Comparison of ENCODE assay signal across 20 cellular contexts in genomic region chr6:158016571-158017383, GRCh38. TPM values are rescaled to one million over a fixed set of nuclear protein-coding genes. Genes with fewer than 3 reads are reported as not detected.
DNase-seq lines count a peak whose midpoint lies in the region; FAIRE-seq and TF ChIP-seq lines count a peak whose summit lies in the region.
"Had no signal": no experiment of that assay in that cellular context is flagged by ENCODE, and none has a peak within 500 bp of the region (broad histone marks: within the 10 kb centered on the region; RNA-seq: fewer than 3 reads in every experiment).

No MANE protein-coding gene starts in this region.

- H3K4ac ChIP-seq in H1 (replicated peaks; ENCODE audit: insufficient read length, low read depth, low read length): no peak overlapping the region

- H3K27ac Mint-ChIP-seq in nephron: peak overlapping the region; percentile 70 to 94 (median 83)
- no peak overlapping the region for H3K27ac Mint-ChIP-seq in glutamatergic neuron (ENCODE audit: unreplicated experiment)

- 87% methylated on average over 20 of the region's 20 CpGs; no CpG with 5 or more reads in 1 of the 2 experiments for WGBS in H1 (ENCODE audit: extremely low coverage in 1 of 2, insufficient coverage in 1 of 2, insufficient read length in 1 of 2, insufficient replicate concordance in 2 of 2, low coverage in 1 of 2, low lambda C conversion rate in 2 of 2, missing lambda C conversion rate in 1 of 2), 2 experiments

- H3K79me2 ChIP-seq in H1 (ENCODE audit: control insufficient read depth in 1 of 2, insufficient read depth in 2 of 2, low read length in 2 of 2): no peaks in the 10 kb centered on the region

- H3K4me3 ChIP-seq in AG04449 (ENCODE audit: low read depth, low read length): peak overlapping the region; percentile 12
- H3K4me3 ChIP-seq in H1 (ENCODE audit: extremely low read depth in 1 of 4, insufficient read depth in 2 of 4, low read depth in 3 of 4, low read length in 4 of 4): no peak overlapping the region
- H3K4me3 ChIP-seq: MG63, PC-9, upper lobe of left lung had no signal

- no peak for TF ChIP-seq EP300 in H1 (IDR thresholded peaks at IDR 0.05; ENCODE audit: borderline replicate concordance in 1 of 2, low read depth in 2 of 2, low read length in 2 of 2)

- DNase-seq in AG04449 (ENCODE audit: low read depth, low spot score) (no peak), NCI-H446 treated with DMSO at 0.1 percent for 48 hours (lab: John Stamatoyannopoulos, UW) (peak; percentile 88), H1 (ENCODE audit: low read depth in 1 of 2, low spot score in 2 of 2) (no peak), HUDEP-2 (lab: John Stamatoyannopoulos, UW; ENCODE audit: unreplicated experiment in 76 of 76) (no peak), glutamatergic neuron (no peak), LoVo (ENCODE audit: low spot score) (no peak), NCI-H1092 (lab: John Stamatoyannopoulos, UW) (no peak)
- DNase-seq: activated CD4-positive, alpha-beta T cell treated with anti-CD3 and anti-CD28 coated beads for 4 hours; activated T-cell treated with anti-CD3 and anti-CD28 coated beads, Interleukin-2, amount 50 U/mL, for 4 hours; DMS79; kidney glomerular epithelial cell; MG63; PC-9; upper lobe of left lung had no signal

- no peaks in the 10 kb centered on the region for H3K23me2 ChIP-seq in H1 (ENCODE audit: low read depth, low read length)

- H3K79me1 ChIP-seq in H1 (ENCODE audit: low read depth, low read length): peaks cover 2% of the 10 kb centered on the region

- no peak overlapping the region for H2BK15ac ChIP-seq in H1 (ENCODE audit: low read length)

- no peak overlapping the region for H2AK5ac ChIP-seq in H1 (ENCODE audit: low read depth, low read length)

- no peak for FAIRE-seq in H1 (lab: Jason Lieb, UNC)
- FAIRE-seq: endometrium, GM12892, GM19239 had no signal

- H2BK20ac ChIP-seq in H1 (ENCODE audit: low read length): no peak overlapping the region

- H3K4me3 Mint-ChIP-seq in nephron (peak overlapping the region in 2 of 3 experiments; percentile 57 to 74), glutamatergic neuron (ENCODE audit: unreplicated experiment) (no peak overlapping the region)
- H3K4me3 Mint-ChIP-seq: activated T-cell treated with anti-CD3 and anti-CD28 coated beads, Interleukin-2, amount 50 U/mL, for 4 hours; T-helper 1 cell treated with Interleukin-12 subunit alpha and Interleukin-12 subunit beta and Interleukin-4 antibody, amounts not matched to agents 30 μg/mL and 1 μg/mL, for 36 hours had no signal

- H3K27me3 Mint-ChIP-seq in nephron (ENCODE audit: low read depth) (peaks cover 9% of the 10 kb centered on the region), glutamatergic neuron (ENCODE audit: unreplicated experiment) (peaks cover 10% of the 10 kb centered on the region)

- peak overlapping the region; percentile 59 for H4K8ac ChIP-seq in H1 (ENCODE audit: extremely low read depth, insufficient read depth, low read length)

- H2BK120ac ChIP-seq in H1 (replicated peaks; ENCODE audit: low read depth, low read length): no peak overlapping the region

- H3K4me1 Mint-ChIP-seq in nephron (peaks cover 56% of the 10 kb centered on the region), glutamatergic neuron (ENCODE audit: low read depth, unreplicated experiment) (peaks cover 31% of the 10 kb centered on the region)

- H3K9ac ChIP-seq in H1 (replicated peaks in 1 of 4; ENCODE audit: extremely low read depth in 1 of 4, low read depth in 3 of 4, low read length in 3 of 4): no peak overlapping the region

- H2AFZ ChIP-seq in H1 (ENCODE audit: low read length): no peak overlapping the region
- H2AFZ ChIP-seq: PC-9 had no signal

- no peaks in the 10 kb centered on the region for H3K9me3 Mint-ChIP-seq in nephron
- peaks cover 12% of the 10 kb centered on the region for H3K9me3 Mint-ChIP-seq in glutamatergic neuron (ENCODE audit: unreplicated experiment)
- H3K9me3 Mint-ChIP-seq: activated T-cell treated with anti-CD3 and anti-CD28 coated beads, Interleukin-2, amount 50 U/mL, for 4 hours; T-helper 1 cell treated with Interleukin-12 subunit alpha and Interleukin-12 subunit beta and Interleukin-4 antibody, amounts not matched to agents 30 μg/mL and 1 μg/mL, for 36 hours had no signal

- peak overlapping the region; percentile 60; the same call in 1 of the 2 replicates for H2BK12ac ChIP-seq in H1 (ENCODE audit: low read depth, low read length)

- TF ChIP-seq RAD21 in H1 (IDR thresholded peaks at IDR 0.05 in 1 of 2, conservative IDR thresholded peaks at IDR 0.05 in 1 of 2; ENCODE audit: low read depth in 2 of 2, low read length in 2 of 2): no peak

- CTCF ChIA-PET in AG04449 (lab: Yijun Ruan, JAX) (interaction anchor here (6.1 kb wide), 1 partner anchor 10 kb away, joined by 44 read pairs; no protein-coding TSS in a partner anchor), H1 (lab: Charles Lee; ENCODE audit: partially characterized antibody) (interaction anchor here (0.6 to 3.0 kb wide), 8 partner anchors 8 to 726 kb away, joined by 3 to 22 read pairs (median 3); no protein-coding TSS in a partner anchor)

- no peaks in the 10 kb centered on the region for H3K9me3 ChIP-seq in H1 (ENCODE audit: insufficient read depth in 2 of 2, low read depth in 1 of 2, low read length in 1 of 2)
- H3K9me3 ChIP-seq: MG63, neutrophil, upper lobe of left lung had no signal

- H2BK5ac ChIP-seq in H1 (ENCODE audit: low read depth, low read length): no peak overlapping the region

- no peak overlapping the region for H3K4me2 ChIP-seq in H1 (ENCODE audit: insufficient read depth in 1 of 2, low read depth in 2 of 2, low read length in 2 of 2)
- H3K4me2 ChIP-seq: PC-9 had no signal

- TF ChIP-seq CTCF in AG04449 (IDR thresholded peaks at IDR 0.05; ENCODE audit: insufficient read depth, low read length, missing control alignments) (no peak), H1 (IDR thresholded peaks at IDR 0.05; ENCODE audit: control extremely low read depth in 1 of 3, insufficient read depth in 1 of 3, low read depth in 1 of 3, low read length in 3 of 3) (no peak), nephron (IDR thresholded peaks at IDR 0.05; ENCODE audit: unreplicated experiment in 3 of 3) (no peak), glutamatergic neuron (IDR thresholded peaks at IDR 0.05; ENCODE audit: partially characterized antibody, unreplicated experiment) (no peak)

- no peak overlapping the region for H3K14ac ChIP-seq in H1 (ENCODE audit: insufficient read length)

- TF ChIP-seq POLR2A in H1 (IDR thresholded peaks at IDR 0.05; ENCODE audit: control extremely low read depth in 1 of 2, low read depth in 2 of 2, low read length in 2 of 2): no peak

- POLR2A ChIA-PET in AG04449 (lab: Yijun Ruan, JAX) (interaction anchor here (0.6 to 1.4 kb wide), 4 partner anchors 9 to 134 kb away, joined by 3 to 6 read pairs (median 4); no protein-coding TSS in a partner anchor), H1 (lab: Charles Lee; ENCODE audit: partially characterized antibody) (interaction anchor here (1.0 to 1.3 kb wide), 2 partner anchors 12 to 13 kb away, joined by 3 to 4 read pairs; no protein-coding TSS in a partner anchor)

- no peak overlapping the region for H4K91ac ChIP-seq in H1 (replicated peaks; ENCODE audit: insufficient read length, low read length)

- H3K36me3 Mint-ChIP-seq in nephron (ENCODE audit: low read depth) (peaks cover 15% of the 10 kb centered on the region), glutamatergic neuron (ENCODE audit: unreplicated experiment) (peaks cover 4% of the 10 kb centered on the region)

- H3K27me3 ChIP-seq in H1 (replicated peaks in 1 of 4; ENCODE audit: control insufficient read depth in 3 of 4, extremely low read depth in 1 of 4, insufficient read depth in 3 of 4, low read length in 3 of 4): no peaks in the 10 kb centered on the region
- H3K27me3 ChIP-seq: MG63, neutrophil, upper lobe of left lung had no signal

- H3K4me1 ChIP-seq in H1 (replicated peaks in 1 of 4; ENCODE audit: control insufficient read depth in 3 of 4, insufficient read depth in 4 of 4, low read length in 3 of 4): peaks cover 0 to 4% (median 0%) of the 10 kb centered on the region in 4 experiments; a peak in 2 of 7 replicates
- H3K4me1 ChIP-seq: upper lobe of left lung had no signal

- H4K5ac ChIP-seq in H1 (ENCODE audit: insufficient read length, low read depth, low read length): no peak overlapping the region

- no peak overlapping the region for H3K56ac ChIP-seq in H1 (replicated peaks; ENCODE audit: insufficient read length, low read depth, low read length)

- H4K20me1 ChIP-seq in H1 (replicated peaks in 1 of 2; ENCODE audit: control insufficient read depth in 1 of 2, insufficient read depth in 2 of 2, low read length in 2 of 2): no peaks in the 10 kb centered on the region

- H3K18ac ChIP-seq in H1 (ENCODE audit: extremely low read depth, low read length): no peak overlapping the region

- no peaks in the 10 kb centered on the region for H3K36me3 ChIP-seq in H1 (ENCODE audit: control insufficient read depth in 2 of 4, insufficient read depth in 4 of 4, low read length in 3 of 4)
- H3K36me3 ChIP-seq: upper lobe of left lung had no signal

- no peak overlapping the region for H3K23ac ChIP-seq in H1 (ENCODE audit: insufficient read length)

- H3K27ac ChIP-seq in H1 (ENCODE audit: low read depth, low read length): no peak overlapping the region
- H3K27ac ChIP-seq: neutrophil, PC-9, upper lobe of left lung had no signal

TF ChIP-seq in H1, 55 proteins besides CTCF, POLR2A, EP300 and RAD21 (continues in another document):
- no peak for TF ChIP-seq GABPA (IDR thresholded peaks at IDR 0.05; ENCODE audit: borderline replicate concordance, insufficient read depth, low read length)

RNA-seq across cellular contexts. Expression of gene SYNJ2, which starts 35.1 kb away (rescaled TPM):
- total RNA-seq in H1 (2021; fragmentation: NEBNext Ultra II Directional; extraction: Animal tissue kit (Norgen Biotek cat#: 25700)): 13.5 and 13.9 TPM in 2 replicates
- polyA plus RNA-seq in H1 (2011; rRNA removed): 3.7 TPM in 2 replicates
- polyA plus RNA-seq in H1 (2011; cell fraction: cytosol; rRNA removed): 3.4 TPM
- 8.0 TPM for polyA plus RNA-seq in H1 (2011; cell fraction: nucleus; rRNA removed)
- 4.8 to 6.4 TPM (median 5.5 TPM) in 4 replicates for polyA plus RNA-seq in H1 (2012, experiment 1 of 2)
- polyA plus RNA-seq in H1 (2012, experiment 2 of 2): 2.3 TPM
- 6.1 TPM for polyA plus RNA-seq in H1 (2013, experiment 1 of 2)
- 5.8 TPM for polyA plus RNA-seq in H1 (2013, experiment 2 of 2)
- 8.9 and 9.5 TPM in 2 replicates for polyA minus RNA-seq in H1 (2011; rRNA and poly(A)+ RNA removed)
- 5.3 TPM for polyA minus RNA-seq in H1 (2011; cell fraction: cytosol; rRNA and poly(A)+ RNA removed)
- 6.2 TPM for polyA minus RNA-seq in H1 (2011; cell fraction: nucleus; rRNA and poly(A)+ RNA removed)
- 2.4 TPM for total RNA-seq in glutamatergic neuron (ENCODE audit: unreplicated experiment)
